23 cellular contexts compared by ENCODE assay signal in genomic region chr12:51744957-51745356, GRCh38.
"Had no signal": no experiment of that assay in that cellular context is flagged by ENCODE, and none has a peak within 500 bp of the region (broad histone marks: within the 10 kb centered on the region; RNA-seq: fewer than 3 reads in every experiment).

No MANE protein-coding gene starts in this region.

- H3K27me3 ChIP-seq: colonic mucosa, esophagus squamous epithelium, gastrocnemius medialis, left lung had no signal

- H3K36me3 ChIP-seq: colonic mucosa, esophagus squamous epithelium, gastrocnemius medialis, heart right ventricle, left lung, lower lobe of right lung had no signal

- ATAC-seq: effector memory CD8-positive, alpha-beta T cell; esophagus mucosa; gastrocnemius medialis; left lung; left ventricle myocardium superior; lower lobe of right lung; naive thymus-derived CD4-positive, alpha-beta T cell; natural killer cell had no signal

- FAIRE-seq: endometrium, islet of Langerhans, keratinocyte had no signal

- H3K4me3 ChIP-seq: colonic mucosa, esophagus squamous epithelium, gastrocnemius medialis, heart right ventricle, left lung, lower lobe of right lung had no signal

- H3K27ac ChIP-seq: colonic mucosa, epithelial cell of prostate, esophagus squamous epithelium, gastrocnemius medialis, heart right ventricle, left lung, lower lobe of right lung had no signal

- H3K9me3 ChIP-seq: colonic mucosa, gastrocnemius medialis had no signal

- DNase-seq: colonic mucosa; cortex of kidney; effector CD8-positive, alpha-beta T cell; effector memory CD8-positive, alpha-beta T cell; endodermal cell; erythroblast; esophagus squamous epithelium; foreskin melanocyte; gastrocnemius medialis; glutamatergic neuron; head of caudate nucleus; heart right ventricle; hippocampal formation; left lung; left ventricle myocardium superior; lower lobe of right lung; naive thymus-derived CD4-positive, alpha-beta T cell; natural killer cell had no signal

- H3K4me1 ChIP-seq: esophagus squamous epithelium, gastrocnemius medialis, left lung, lower lobe of right lung had no signal
